In genomic region chr1:224922404-224923164, GRCh38 we compare ENCODE assay signal across 9 cellular contexts. TPM values are rescaled to one million over a fixed set of nuclear protein-coding genes. Genes with fewer than 3 reads are reported as not detected.
DNase-seq lines count a peak whose midpoint lies in the region; ATAC-seq and TF ChIP-seq lines count a peak whose summit lies in the region.
"Had no signal": no experiment of that assay in that cellular context is flagged by ENCODE, and none has a peak within 500 bp of the region (broad histone marks: within the 10 kb centered on the region; RNA-seq: fewer than 3 reads in every experiment).

No MANE protein-coding gene starts in this region.

- ATAC-seq in GM19467 (IDR thresholded peaks at IDR 0.05; ENCODE audit: unreplicated experiment) = peak; percentile 58
- peak; percentile 94 for ATAC-seq in SK-N-SH treated with all-trans-retinoic acid at 6 μM for 48 hours

- TF ChIP-seq CTCF in fibroblast of villous mesenchyme (IDR thresholded peaks at IDR 0.05; ENCODE audit: insufficient read depth, low read depth, low read length) = peak; percentile 82

- no peak overlapping the region for H3K4me3 ChIP-seq in fibroblast of villous mesenchyme (ENCODE audit: low read depth, low read length)

- peak; percentile 71 for DNase-seq in DMS153 (lab: John Stamatoyannopoulos, UW)
- DNase-seq in NAMALWA (ENCODE audit: low spot score) = peak; percentile 39
- DNase-seq in fibroblast of villous mesenchyme (ENCODE audit: low read depth) = peak; percentile 48
- DNase-seq in pons (ENCODE audit: low spot score) = peak; percentile 54
- DNase-seq in stimulated activated CD4-positive, alpha-beta T cell treated with anti-CD3 and anti-CD28 coated beads, Interleukin-15, amount 100 ng/mL, for 24 hours = no peak
- DNase-seq in GDM1 (lab: John Stamatoyannopoulos, UW) = no peak
- DNase-seq: naive B cell had no signal

TF ChIP-seq in SK-N-SH treated with all-trans-retinoic acid at 6 μM for 48 hours, 23 proteins besides CTCF, POLR2A, EP300 and RAD21:
- TF ChIP-seq CSRNP3 (CRISPR knock-in tag; IDR thresholded peaks at IDR 0.05) (no peak), PPARA (CRISPR knock-in tag; IDR thresholded peaks at IDR 0.05; ENCODE audit: borderline replicate concordance) (no peak), PATZ1 (CRISPR knock-in tag; IDR thresholded peaks at IDR 0.05; ENCODE audit: borderline replicate concordance) (no peak)

RNA-seq across cellular contexts. Expression of gene DNAH14, which starts 6.9 kb away (rescaled TPM):
- total RNA-seq in fibroblast of villous mesenchyme = 13.5 and 14.7 TPM in 2 replicates

Comparison
In these comparisons a context has a peak if more than half of its experiments do, and no peak if none do; other contexts are left out.
1. DNase-seq: peak in DMS153 (single experiment), NAMALWA (single experiment), fibroblast of villous mesenchyme (single experiment) and pons (single experiment); none in stimulated activated CD4-positive, alpha-beta T cell treated with anti-CD3 and anti-CD28 coated beads, Interleukin-15, amount 100 ng/mL, for 24 hours (single experiment) and GDM1 (single experiment).